Comparison of ENCODE assay signal across 17 cellular contexts in the genomic region with DNA sequence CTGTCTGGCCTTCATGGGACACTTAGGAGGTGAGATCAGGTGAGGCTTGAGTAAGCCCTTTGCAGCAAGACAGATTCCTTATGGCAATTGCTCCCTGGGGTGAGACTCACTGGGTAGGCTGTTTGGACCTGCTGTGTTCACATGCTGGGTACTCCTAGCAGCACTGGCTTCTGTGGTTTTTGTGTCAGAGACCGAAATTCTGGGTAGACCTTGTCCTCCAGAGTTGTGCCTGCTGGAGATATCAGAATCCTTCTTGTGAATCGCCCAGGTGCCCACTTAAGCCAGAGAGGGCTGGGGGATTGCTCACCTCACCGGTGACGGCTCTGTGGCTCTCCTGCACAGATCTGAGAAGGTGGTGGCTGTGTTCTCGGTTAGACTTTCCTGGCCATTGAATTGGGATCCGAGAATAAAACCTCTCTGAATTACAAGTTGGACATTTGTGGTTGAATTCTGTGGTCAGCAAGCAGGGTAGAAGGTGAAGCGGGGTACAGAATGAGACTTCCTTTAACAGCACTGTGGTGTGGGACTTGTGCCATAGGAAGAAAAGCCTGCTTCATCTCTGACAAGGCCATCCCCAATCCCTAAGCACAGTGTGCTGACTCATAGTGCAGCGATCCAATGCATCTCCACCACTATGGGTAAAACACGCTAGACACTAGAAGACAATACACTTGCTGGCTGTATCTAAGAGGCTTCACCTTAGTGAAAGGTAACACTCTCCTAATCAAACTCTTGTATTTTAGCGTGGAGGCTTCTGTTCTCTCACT. TPM values are rescaled to one million over a fixed set of nuclear protein-coding genes. Genes with fewer than 3 reads are reported as not detected.
A peak's percentile ranks its signal among the peaks of the same experiment; 100 is the strongest.
DNase-seq lines count a peak whose midpoint lies in the region; ATAC-seq, FAIRE-seq and TF ChIP-seq lines count a peak whose summit lies in the region.
"Had no signal": no experiment of that assay in that cellular context is flagged by ENCODE, and none has a peak within 500 bp of the region (broad histone marks: within the 10 kb centered on the region; RNA-seq: fewer than 3 reads in every experiment).

No MANE protein-coding gene starts in this region.

- no peak for TF ChIP-seq RAD21 in IMR-90 (IDR thresholded peaks at IDR 0.05; ENCODE audit: low read length)

- H3K4ac ChIP-seq in IMR-90 (ENCODE audit: low read depth, low read length) = no peak overlapping the region

- H3K27me3 ChIP-seq in IMR-90 (ENCODE audit: control insufficient read depth, insufficient read depth, low read length) (no peaks in the 10 kb centered on the region), astrocyte (ENCODE audit: insufficient read depth, low read length) (peaks cover 53% of the 10 kb centered on the region)
- H3K27me3 ChIP-seq: gastroesophageal sphincter, spleen, upper lobe of left lung had no signal

- H2AK9ac ChIP-seq in IMR-90 (replicated peaks; ENCODE audit: low read depth, low read length, poor library complexity) = no peak overlapping the region

- FAIRE-seq in astrocyte (lab: Jason Lieb, UNC) = no peak

- H3K4me3 Mint-ChIP-seq in astrocyte (ENCODE audit: unreplicated experiment) (no peak overlapping the region), immature natural killer cell (peak overlapping the region in 2 of 5 donors; percentile 8 to 17)
- H3K4me3 Mint-ChIP-seq: activated naive CD8-positive, alpha-beta T cell treated with anti-CD3 and anti-CD28 coated beads, Interleukin-2, amount 10 ng/mL, durations not matched to agents 7 days and 5 days; neural crest cell had no signal

- no TSS peak for BruUV-seq in IMR-90 (replicated peaks; lab: Mats Ljungman, UMichigan)

- no peaks in the 10 kb centered on the region for H3K9me1 ChIP-seq in IMR-90 (ENCODE audit: insufficient read depth, low read length)

- no peak overlapping the region for H4K8ac ChIP-seq in IMR-90 (ENCODE audit: low read depth in 2 of 2, low read length in 2 of 2)

- H3K9me3 ChIP-seq in IMR-90 (ENCODE audit: control insufficient read depth, insufficient read depth, low read length) (no peaks in the 10 kb centered on the region), astrocyte (ENCODE audit: insufficient read depth, low read depth, low read length) (no peaks in the 10 kb centered on the region)
- H3K9me3 ChIP-seq: gastroesophageal sphincter, spleen, upper lobe of left lung had no signal

- H3K36me3 ChIP-seq in IMR-90 (ENCODE audit: control insufficient read depth, insufficient read depth, low read length) (no peaks in the 10 kb centered on the region), astrocyte (ENCODE audit: insufficient read depth, low read length) (no peaks in the 10 kb centered on the region)
- H3K36me3 ChIP-seq: spleen, upper lobe of left lung had no signal

- peaks cover 8% of the 10 kb centered on the region for H3K27me3 Mint-ChIP-seq in astrocyte (ENCODE audit: low read depth, unreplicated experiment)
- H3K27me3 Mint-ChIP-seq in immature natural killer cell (ENCODE audit: low read depth in 3 of 3) = peaks cover 0 to 3% (median under 1%) of the 10 kb centered on the region in 3 donors

- no peak overlapping the region for H3K4me3 ChIP-seq in IMR-90 (ENCODE audit: insufficient read depth, low read depth, low read length)
- no peak overlapping the region for H3K4me3 ChIP-seq in astrocyte (ENCODE audit: insufficient read depth, low read depth, low read length)
- H3K4me3 ChIP-seq: gastroesophageal sphincter, spleen, upper lobe of left lung had no signal

- H2BK20ac ChIP-seq in IMR-90 (ENCODE audit: low read depth, low read length) = no peak overlapping the region

- H3K79me1 ChIP-seq in IMR-90 (ENCODE audit: low read depth in 1 of 2, low read length in 2 of 2) = no peaks in the 10 kb centered on the region

- H2BK5ac ChIP-seq in IMR-90 (ENCODE audit: low read depth, low read length, poor library complexity, severe bottlenecking) = no peak overlapping the region

- intact Hi-C loops in IMR-90 (cut with micrococcal nuclease) = no loop called here

- CTCF ChIA-PET in IMR-90 (lab: Yijun Ruan, JAX) = no interaction called here

- peaks cover 10% of the 10 kb centered on the region for H3K4me1 Mint-ChIP-seq in astrocyte (ENCODE audit: low read depth, unreplicated experiment)
- peaks cover 20 to 32% of the 10 kb centered on the region in 2 donors for H3K4me1 Mint-ChIP-seq in immature natural killer cell

- H3K18ac ChIP-seq in IMR-90 (ENCODE audit: low read depth, low read length) = no peak overlapping the region

- DNase-seq in A172 (ENCODE audit: low spot score) (peak; percentile 84), IMR-90 (peak; percentile 11), astrocyte (ENCODE audit: low read depth) (peak; percentile 96), immature natural killer cell (peak in 1 of 3 donors; percentile 3), retina (no peak), SHP77 treated with DMSO at 0.1 percent for 48 hours (lab: John Stamatoyannopoulos, UW) (no peak)
- DNase-seq: activated naive CD8-positive, alpha-beta T cell treated with anti-CD3 and anti-CD28 coated beads, Interleukin-2, amount 10 ng/mL, durations not matched to agents 7 days and 5 days; GOT3; kidney glomerular epithelial cell; spleen; upper lobe of left lung had no signal

- H4K20me1 ChIP-seq in IMR-90 (ENCODE audit: insufficient read depth, low read length) = no peaks in the 10 kb centered on the region
- peaks cover 5% of the 10 kb centered on the region for H4K20me1 ChIP-seq in astrocyte (ENCODE audit: insufficient read depth, low read length)

- H3K27ac ChIP-seq in IMR-90 (ENCODE audit: insufficient read depth, low read length) (no peak overlapping the region), astrocyte (ENCODE audit: low read depth, low read length) (no peak overlapping the region)
- H3K27ac ChIP-seq: gastroesophageal sphincter, RWPE1, spleen, upper lobe of left lung, VCaP had no signal

- WGBS in IMR-90 (ENCODE audit: extremely low coverage in 2 of 2, insufficient read length in 1 of 2), 2 experiments = no CpG with 5 or more reads among the region's 10 CpGs

- no peaks in the 10 kb centered on the region for H3K79me2 ChIP-seq in astrocyte (ENCODE audit: insufficient read depth, low read length)

- no peak overlapping the region for H3K9ac ChIP-seq in IMR-90 (ENCODE audit: low read depth, low read length)
- H3K9ac ChIP-seq in astrocyte (ENCODE audit: low read length) = no peak overlapping the region

- H3K9me3 Mint-ChIP-seq in astrocyte (ENCODE audit: unreplicated experiment) (no peaks in the 10 kb centered on the region), immature natural killer cell (no peaks in the 10 kb centered on the region)
- H3K9me3 Mint-ChIP-seq: activated naive CD8-positive, alpha-beta T cell treated with anti-CD3 and anti-CD28 coated beads, Interleukin-2, amount 10 ng/mL, durations not matched to agents 7 days and 5 days; neural crest cell had no signal

- H2AFZ ChIP-seq in IMR-90 (replicated peaks; ENCODE audit: low read length, poor library complexity) = no peak overlapping the region
- H2AFZ ChIP-seq in astrocyte (ENCODE audit: low read depth, low read length) = no peak overlapping the region

- TF ChIP-seq CTCF in IMR-90 (conservative IDR thresholded peaks at IDR 0.05; ENCODE audit: low read depth, low read length) = no peak
- TF ChIP-seq CTCF in astrocyte (IDR thresholded peaks at IDR 0.05; ENCODE audit: insufficient read depth, low read depth, low read length) = no peak

- H3K36me3 Mint-ChIP-seq in astrocyte (ENCODE audit: low read depth, unreplicated experiment) = peaks cover 7% of the 10 kb centered on the region
- peaks cover 30 to 51% (median 36%) of the 10 kb centered on the region in 3 donors for H3K36me3 Mint-ChIP-seq in immature natural killer cell
- H3K36me3 Mint-ChIP-seq: activated naive CD8-positive, alpha-beta T cell treated with anti-CD3 and anti-CD28 coated beads, Interleukin-2, amount 10 ng/mL, durations not matched to agents 7 days and 5 days had no signal

- H4K91ac ChIP-seq in IMR-90 (ENCODE audit: insufficient read depth, low read depth, low read length) = no peak overlapping the region

- ATAC-seq in IMR-90 (ENCODE audit: low read depth) = no peak; the same call in 1 of the 2 replicates
- no peak for ATAC-seq in HG03108 (IDR thresholded peaks at IDR 0.05; ENCODE audit: unreplicated experiment)
- no peak for ATAC-seq in HG02678 (IDR thresholded peaks at IDR 0.05; ENCODE audit: unreplicated experiment)
- ATAC-seq: gastroesophageal sphincter had no signal

- in situ Hi-C loops in IMR-90 (cut with MboI; ENCODE audit: low sequenced_read_pairs) = no loop called here

- H3K56ac ChIP-seq in IMR-90 (ENCODE audit: extremely low read depth, insufficient read depth, low read length) = no peak overlapping the region

- POLR2A ChIA-PET in IMR-90 (lab: Charles Lee; ENCODE audit: unreplicated experiment) = no interaction called here

- no peak overlapping the region for H4K5ac ChIP-seq in IMR-90 (ENCODE audit: low read depth, low read length)

- no peak overlapping the region for H2BK120ac ChIP-seq in IMR-90 (ENCODE audit: low read depth, low read length)

- no peak overlapping the region for H3K27ac Mint-ChIP-seq in astrocyte (ENCODE audit: unreplicated experiment)
- H3K27ac Mint-ChIP-seq in immature natural killer cell = peak overlapping the region; percentile 34 to 82 (median 69)
- H3K27ac Mint-ChIP-seq: activated naive CD8-positive, alpha-beta T cell treated with anti-CD3 and anti-CD28 coated beads, Interleukin-2, amount 10 ng/mL, durations not matched to agents 7 days and 5 days had no signal

- no peak overlapping the region for H3K14ac ChIP-seq in IMR-90 (replicated peaks; ENCODE audit: low read depth, low read length)

- TF ChIP-seq POLR2A in IMR-90 (IDR thresholded peaks at IDR 0.05; ENCODE audit: low read depth, low read length) = no peak

- H3K4me1 ChIP-seq in IMR-90 (ENCODE audit: control insufficient read depth, insufficient read depth, low read length) = no peaks in the 10 kb centered on the region
- H3K4me1 ChIP-seq in astrocyte (ENCODE audit: insufficient read depth, low read length) = peaks cover 13% of the 10 kb centered on the region
- H3K4me1 ChIP-seq: gastroesophageal sphincter, spleen, upper lobe of left lung had no signal

- dilution Hi-C loops in IMR-90 (cut with HindIII; ENCODE audit: low sequenced_read_pairs, unreplicated experiment) = no loop called here

- H2AK5ac ChIP-seq in IMR-90 (ENCODE audit: low read depth, low read length) = no peak overlapping the region

- H2BK15ac ChIP-seq in IMR-90 (ENCODE audit: low read depth, low read length) = no peak overlapping the region

- H3K23ac ChIP-seq in IMR-90 (ENCODE audit: low read depth, low read length) = no peak overlapping the region

- H3K4me2 ChIP-seq in IMR-90 (ENCODE audit: low read depth, low read length) = no peak overlapping the region
- H3K4me2 ChIP-seq in astrocyte (ENCODE audit: low read length) = peak overlapping the region; percentile 62

TF ChIP-seq in IMR-90, 13 proteins besides CTCF, POLR2A, EP300 and RAD21 (continues in another document):
- no peak for TF ChIP-seq BHLHE40 (IDR thresholded peaks at IDR 0.05; ENCODE audit: low read depth, low read length)
- no peak for TF ChIP-seq NFE2L2 (IDR thresholded peaks at IDR 0.05; ENCODE audit: low read depth, low read length)

RNA-seq across cellular contexts. Expression of gene TTC12, which starts 52.5 kb away (rescaled TPM):
- 6.9 and 9.1 TPM in 2 replicates for total RNA-seq in A172 (2014; rRNA removed; shearing (Covaris generic))
- total RNA-seq in IMR-90 (2012; rRNA removed) (14.4 and 14.7 TPM in 2 replicates), astrocyte (9.4 and 10.1 TPM in 2 replicates)
- polyA plus RNA-seq in IMR-90 (2012; rRNA removed) (10.0 and 10.7 TPM in 2 replicates), immature natural killer cell (1 to 10 TPM; 2.6 to 7.7 (median 5.5) TPM)
- polyA plus RNA-seq in IMR-90 (2012; cell fraction: cytosol; rRNA removed) = 5.8 and 7.7 TPM in 2 replicates
- polyA plus RNA-seq in IMR-90 (2012; cell fraction: nucleus; rRNA removed; ENCODE audit: low replicate concordance) = 17.1 and 26.5 TPM in 2 replicates

Comparison
In these comparisons a context has a peak if more than half of its experiments do, and no peak if none do; other contexts are left out.
1. DNase-seq: peak in A172 (single experiment), IMR-90 (single experiment) and astrocyte (single experiment); none in retina (single experiment) and SHP77 treated with DMSO at 0.1 percent for 48 hours (single experiment).